33 cellular contexts compared by ENCODE assay signal in the genomic region with DNA sequence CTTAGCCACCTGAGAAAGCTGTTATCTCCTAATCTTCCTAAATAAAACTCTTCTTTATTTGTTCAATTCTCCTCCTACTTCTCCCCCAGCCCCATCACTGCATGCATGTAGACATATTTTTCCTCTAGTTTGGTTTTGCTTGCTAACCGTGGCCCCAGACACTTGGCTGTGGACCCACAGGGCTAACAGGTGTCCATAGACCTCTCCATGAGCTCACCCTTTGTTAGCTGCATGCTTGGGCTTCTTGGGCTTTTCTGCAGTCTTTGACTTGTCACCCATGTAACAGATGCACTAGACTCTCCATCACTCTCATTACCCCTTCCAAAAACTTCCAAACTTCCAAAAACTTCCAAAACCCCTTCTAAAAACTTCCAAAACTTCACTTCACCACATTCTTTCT.
"Had no signal": no experiment of that assay in that cellular context is flagged by ENCODE, and none has a peak within 500 bp of the region (broad histone marks: within the 10 kb centered on the region; RNA-seq: fewer than 3 reads in every experiment).

No MANE protein-coding gene starts in this region.

- H3K27ac Mint-ChIP-seq: naive thymus-derived CD8-positive, alpha-beta T cell; natural killer cell treated with Interleukin-12 subunit alpha and Interleukin-12 subunit beta and Interleukin-15 and Interleukin-18, amount 100 ng/mL, for 72 hours; nephron progenitor cell; progenitor cell of endocrine pancreas; stimulated activated memory B cell treated with anti-CD40 and anti-IgM and Interleukin-4, amounts not matched to agents 10 μg/mL and 1 μg/mL and 100 μg/mL, for 72 hours had no signal

- H3K27me3 Mint-ChIP-seq: progenitor cell of endocrine pancreas; stimulated activated memory B cell treated with anti-CD40 and anti-IgM and Interleukin-4, amounts not matched to agents 10 μg/mL and 1 μg/mL and 100 μg/mL, for 72 hours had no signal

- H3K27me3 ChIP-seq: ovary, right lobe of liver, sigmoid colon, suprapubic skin, testis, tibial artery, transverse colon, upper lobe of left lung, vagina had no signal

- H3K4me1 ChIP-seq: parathyroid adenoma, psoas muscle, sigmoid colon, spleen, suprapubic skin, testis, tibial artery, transverse colon, upper lobe of left lung, vagina had no signal

- H3K27ac ChIP-seq: ovary, parathyroid adenoma, psoas muscle, right lobe of liver, sigmoid colon, skin epidermis, spleen, suprapubic skin, testis, tibial artery, transverse colon, upper lobe of left lung, vagina had no signal

- H2AFZ ChIP-seq: parathyroid adenoma had no signal

- DNase-seq: naive B cell; naive thymus-derived CD8-positive, alpha-beta T cell; nephron progenitor cell; occipital lobe; ovary; posterior cingulate gyrus; psoas muscle; right cardiac atrium; right lobe of liver; sigmoid colon; spleen; stimulated activated CD4-positive, alpha-beta T cell treated with anti-CD3 and anti-CD28 coated beads, Interleukin-12 subunit alpha, Interleukin-12 subunit beta, amount 100 ng/mL, for 4 hours; stimulated activated CD4-positive, alpha-beta T cell treated with anti-CD3 and anti-CD28 coated beads, Interleukin-1b, Interleukin-23, amount 100 ng/mL, for 48 hours; stimulated activated CD4-positive, alpha-beta T cell treated with anti-CD3 and anti-CD28 coated beads, Interleukin-4, amount 100 ng/mL, for 1 hour; stimulated activated CD4-positive, alpha-beta T cell treated with anti-CD3 and anti-CD28 coated beads, Interleukin-4, amount 100 ng/mL, for 4 hours; stimulated activated CD8-positive, alpha-beta memory T cell treated with anti-CD3 and anti-CD28 coated beads, Interleukin-4, amount 100 ng/mL, for 48 hours; stimulated activated naive CD4-positive, alpha-beta T cell; stimulated activated naive CD8-positive, alpha-beta T cell treated with anti-CD3 and anti-CD28 coated beads, Interleukin-15, amount 100 ng/mL, for 72 hours; stimulated activated naive CD8-positive, alpha-beta T cell treated with anti-CD3 and anti-CD28 coated beads, Interleukin-15, Interleukin-2, amounts not matched to agents 100 U/mL and 50 U/mL, for 24 hours; substantia nigra; testis; tibial artery; transverse colon; upper lobe of left lung had no signal

- H3K4me1 Mint-ChIP-seq: naive B cell; naive thymus-derived CD8-positive, alpha-beta T cell; stimulated activated memory B cell treated with anti-CD40 and anti-IgM and Interleukin-4, amounts not matched to agents 10 μg/mL and 1 μg/mL and 100 μg/mL, for 72 hours; stimulated activated naive CD8-positive, alpha-beta T cell treated with anti-CD3 and anti-CD28 coated beads, Interleukin-15, amount 100 ng/mL, for 72 hours had no signal

- H3K9me3 Mint-ChIP-seq: natural killer cell treated with Interleukin-12 subunit alpha and Interleukin-12 subunit beta and Interleukin-15 and Interleukin-18, amount 100 ng/mL, for 72 hours; nephron progenitor cell; stimulated activated memory B cell treated with anti-CD40 and anti-IgM and Interleukin-4, amounts not matched to agents 10 μg/mL and 1 μg/mL and 100 μg/mL, for 72 hours; stimulated activated naive CD8-positive, alpha-beta T cell treated with anti-CD3 and anti-CD28 coated beads, Interleukin-15, amount 100 ng/mL, for 72 hours had no signal

- H3K4me3 ChIP-seq: ovary, psoas muscle, right lobe of liver, sigmoid colon, skin epidermis, smooth muscle cell, spleen, suprapubic skin, testis, tibial artery, transverse colon, upper lobe of left lung, vagina had no signal

- H3K4me2 ChIP-seq: smooth muscle cell had no signal

- H3K9me3 ChIP-seq: ovary, psoas muscle, sigmoid colon, spleen, suprapubic skin, testis, tibial artery, transverse colon, upper lobe of left lung, vagina had no signal

- H3K79me2 ChIP-seq: parathyroid adenoma had no signal

- H3K4me3 Mint-ChIP-seq: naive B cell; naive thymus-derived CD8-positive, alpha-beta T cell; natural killer cell treated with Interleukin-12 subunit alpha and Interleukin-12 subunit beta and Interleukin-15 and Interleukin-18, amount 100 ng/mL, for 72 hours; nephron progenitor cell; neural crest cell; stimulated activated memory B cell treated with anti-CD40 and anti-IgM and Interleukin-4, amounts not matched to agents 10 μg/mL and 1 μg/mL and 100 μg/mL, for 72 hours; stimulated activated naive CD8-positive, alpha-beta T cell treated with anti-CD3 and anti-CD28 coated beads, Interleukin-15, amount 100 ng/mL, for 72 hours had no signal

- H3K36me3 Mint-ChIP-seq: naive B cell; natural killer cell treated with Interleukin-12 subunit alpha and Interleukin-12 subunit beta and Interleukin-15 and Interleukin-18, amount 100 ng/mL, for 72 hours; stimulated activated memory B cell treated with anti-CD40 and anti-IgM and Interleukin-4, amounts not matched to agents 10 μg/mL and 1 μg/mL and 100 μg/mL, for 72 hours had no signal

- H3K36me3 ChIP-seq: ovary, right lobe of liver, sigmoid colon, spleen, suprapubic skin, tibial artery, transverse colon, upper lobe of left lung, vagina had no signal

- ATAC-seq: naive thymus-derived CD8-positive, alpha-beta T cell; natural killer cell treated with Interleukin-12 subunit alpha and Interleukin-12 subunit beta and Interleukin-15 and Interleukin-18, amount 100 ng/mL, for 72 hours; psoas muscle; right cardiac atrium; right lobe of liver; stimulated activated memory B cell treated with anti-CD40 and anti-IgM and Interleukin-4, amounts not matched to agents 10 μg/mL and 1 μg/mL and 100 μg/mL, for 72 hours; stimulated activated naive CD8-positive, alpha-beta T cell treated with anti-CD3 and anti-CD28 coated beads, Interleukin-15, amount 100 ng/mL, for 72 hours; stimulated activated naive CD8-positive, alpha-beta T cell treated with anti-CD3 and anti-CD28 coated beads, Interleukin-15, Interleukin-2, amounts not matched to agents 100 U/mL and 50 U/mL, for 24 hours had no signal

- H3K9ac ChIP-seq: parathyroid adenoma had no signal
